ENCODE assay signal across 9 cellular contexts in genomic region chr5:128537999-128538248, GRCh38. TPM values are rescaled to one million over a fixed set of nuclear protein-coding genes. Genes with fewer than 3 reads are reported as not detected.
DNase-seq lines count a peak whose midpoint lies in the region; ATAC-seq, FAIRE-seq and TF ChIP-seq lines count a peak whose summit lies in the region.
"Had no signal": no experiment of that assay in that cellular context is flagged by ENCODE, and none has a peak within 500 bp of the region (broad histone marks: within the 10 kb centered on the region; RNA-seq: fewer than 3 reads in every experiment).

FBN2 (minus strand) TSS chr5:128538245; CDS start chr5:128537603, 642 bp downstream.

- peak within 1 kb of the TSS; percentile 41 for H3K27ac Mint-ChIP-seq in astrocyte (ENCODE audit: unreplicated experiment)

- no peak for TF ChIP-seq CTCF in astrocyte (IDR thresholded peaks at IDR 0.05; ENCODE audit: insufficient read depth, low read depth, low read length)

- ATAC-seq in GM19438 (IDR thresholded peaks at IDR 0.05; ENCODE audit: low read depth, unreplicated experiment), result peak; percentile 35

- peaks cover 26% of the 10 kb centered on the region for H3K79me2 ChIP-seq in astrocyte (ENCODE audit: insufficient read depth, low read length)

- FAIRE-seq in astrocyte (lab: Jason Lieb, UNC) (no peak), small intestine (lab: Jason Lieb, UNC) (no peak)

- H3K4me2 ChIP-seq in astrocyte (ENCODE audit: low read length), result peak within 1 kb of the TSS; percentile 96

- no peaks in the 10 kb centered on the region for H3K9me3 Mint-ChIP-seq in astrocyte (ENCODE audit: unreplicated experiment)

- peaks cover 15% of the 10 kb centered on the region for H3K36me3 Mint-ChIP-seq in astrocyte (ENCODE audit: low read depth, unreplicated experiment)

- H4K20me1 ChIP-seq in astrocyte (ENCODE audit: insufficient read depth, low read length), result peaks cover 14% of the 10 kb centered on the region

- H3K27ac ChIP-seq in astrocyte (ENCODE audit: low read depth, low read length) (peak within 1 kb of the TSS; percentile 57), iPS-18a (ENCODE audit: low read length) (no peak within 1 kb of the TSS), small intestine (ENCODE audit: low read depth in 1 of 2, low read length in 1 of 2) (no peak within 1 kb of the TSS)

- no peaks in the 10 kb centered on the region for H3K27me3 ChIP-seq in astrocyte (ENCODE audit: insufficient read depth, low read length)
- peaks cover 29% of the 10 kb centered on the region for H3K27me3 ChIP-seq in iPS-18a (ENCODE audit: control insufficient read depth, insufficient read depth, low read length)
- peaks cover 5 to 11% of the 10 kb centered on the region in 2 donors for H3K27me3 ChIP-seq in small intestine (ENCODE audit: control insufficient read depth in 2 of 2, insufficient read depth in 2 of 2, low read length in 2 of 2)

- WGBS in small intestine, 3 donors, result 1 to 7% (median 4%) methylated on average over 25 to 26 of the region's 26 CpGs

- peak within 1 kb of the TSS; percentile 92 for H2AFZ ChIP-seq in astrocyte (ENCODE audit: low read depth, low read length)

- no peak for DNase-seq in astrocyte (ENCODE audit: low read depth)
- DNase-seq in small intestine, result no peak
- no peak for DNase-seq in dedifferentiated amniotic fluid mesenchymal stem cell (ENCODE audit: extremely low spot score)
- DNase-seq in stimulated activated CD8-positive, alpha-beta memory T cell treated with anti-CD3 and anti-CD28 coated beads, Interleukin-4, amount 100 ng/mL, for 48 hours, result no peak
- no peak for DNase-seq in germinal center (ENCODE audit: low spot score)
- DNase-seq in NOMO-1 treated with dmso at 0.1 percent for 144 hours (lab: John Stamatoyannopoulos, UW; ENCODE audit: unreplicated experiment), result no peak

- H3K4me1 ChIP-seq in astrocyte (ENCODE audit: insufficient read depth, low read length) (peaks cover 4% of the 10 kb centered on the region), iPS-18a (ENCODE audit: control insufficient read depth, low read depth, low read length) (peaks cover 11% of the 10 kb centered on the region), small intestine (ENCODE audit: control insufficient read depth in 2 of 2, insufficient read depth in 1 of 2, low read depth in 1 of 2, low read length in 1 of 2) (no peaks in the 10 kb centered on the region)

- H3K9me3 ChIP-seq in astrocyte (ENCODE audit: insufficient read depth, low read depth, low read length), result no peaks in the 10 kb centered on the region
- H3K9me3 ChIP-seq in iPS-18a (ENCODE audit: control insufficient read depth, low read depth, low read length), result no peaks in the 10 kb centered on the region
- no peaks in the 10 kb centered on the region for H3K9me3 ChIP-seq in small intestine (ENCODE audit: control insufficient read depth, low read depth)

- H3K9ac ChIP-seq in astrocyte (ENCODE audit: low read length) (peak within 1 kb of the TSS; percentile 81), iPS-18a (ENCODE audit: low read length) (peak within 1 kb of the TSS; percentile 62)

- H3K4me3 ChIP-seq in astrocyte (ENCODE audit: insufficient read depth, low read depth, low read length), result peak within 1 kb of the TSS; percentile 75
- peak within 1 kb of the TSS; percentile 68 for H3K4me3 ChIP-seq in iPS-18a (ENCODE audit: low read length)
- H3K4me3 ChIP-seq in small intestine (ENCODE audit: low read depth in 1 of 2, low read length in 2 of 2), result peak within 1 kb of the TSS; percentile 12 to 21

- H3K27me3 Mint-ChIP-seq in astrocyte (ENCODE audit: low read depth, unreplicated experiment), result no peaks in the 10 kb centered on the region

- peak within 1 kb of the TSS; percentile 93 for H3K4me3 Mint-ChIP-seq in astrocyte (ENCODE audit: unreplicated experiment)

- peaks cover 9% of the 10 kb centered on the region for H3K4me1 Mint-ChIP-seq in astrocyte (ENCODE audit: low read depth, unreplicated experiment)

- H3K36me3 ChIP-seq in astrocyte (ENCODE audit: insufficient read depth, low read length) (no peaks in the 10 kb centered on the region), iPS-18a (ENCODE audit: control insufficient read depth, low read depth, low read length) (no peaks in the 10 kb centered on the region), small intestine (ENCODE audit: control insufficient read depth in 2 of 2, insufficient read depth in 2 of 2, low read length in 2 of 2) (no peaks in the 10 kb centered on the region)

RNA-seq across cellular contexts. Expression of gene FBN2, which starts in this region (rescaled TPM):
- 105 and 176 TPM in 2 replicates for total RNA-seq in astrocyte
- polyA plus RNA-seq in small intestine, result under 1 TPM in 2 of 3 donors, not detected in 1; under 0.01 to 0.21 TPM
- total RNA-seq: T-helper 1 cell treated with Interleukin-12 subunit alpha and Interleukin-12 subunit beta and Interleukin-4 antibody, amounts not matched to agents 30 ng/mL and 1 ng/mL, for 36 hours had no signal

Comparison
In these comparisons a context has a peak if more than half of its experiments do, and no peak if none do; other contexts are left out.
1. H3K4me3 ChIP-seq: peak in every context shown above with its lines; median percentile 75 in astrocyte; 68 in iPS-18a; 16 in small intestine.